9 cellular contexts compared by ENCODE assay signal in the genomic region with DNA sequence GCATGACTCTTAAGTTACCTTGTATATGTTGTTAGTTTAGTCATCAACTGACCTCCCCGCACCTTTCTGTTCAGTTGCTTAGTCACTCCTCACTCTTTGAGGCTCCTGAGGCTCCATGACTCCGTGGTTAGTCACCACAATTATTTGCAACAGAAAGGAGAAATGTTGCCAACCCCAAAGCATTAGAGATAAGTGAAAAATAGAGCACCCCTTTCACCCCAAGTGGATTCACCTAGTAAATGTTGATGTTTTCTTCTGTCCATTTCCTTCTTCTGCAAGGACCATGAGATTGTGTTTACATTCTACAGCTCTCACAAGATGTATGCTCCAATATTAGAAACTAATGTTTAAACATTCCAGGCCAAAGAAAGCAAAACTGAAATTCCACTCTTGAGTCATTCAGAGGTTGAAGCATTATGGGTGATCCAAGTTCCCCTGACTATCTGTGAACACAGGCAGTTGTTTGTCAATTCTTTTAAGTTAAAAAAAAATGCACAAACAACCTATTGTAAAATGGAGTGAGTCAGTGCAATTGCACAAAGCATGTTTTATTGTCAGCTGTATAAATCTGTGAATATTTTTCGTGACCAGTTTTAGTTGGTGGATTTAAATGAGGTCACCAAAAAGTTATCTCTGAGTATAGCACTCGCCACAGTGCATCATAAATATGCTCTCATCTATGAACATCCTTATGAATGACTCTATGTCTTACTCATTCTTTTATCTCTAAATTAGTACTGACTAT.
DNase-seq lines count a peak whose midpoint lies in the region; ATAC-seq and TF ChIP-seq lines count a peak whose summit lies in the region.
"Had no signal": no experiment of that assay in that cellular context is flagged by ENCODE, and none has a peak within 500 bp of the region (broad histone marks: within the 10 kb centered on the region; RNA-seq: fewer than 3 reads in every experiment).

No MANE protein-coding gene starts in this region.

- H3K14ac ChIP-seq in trophoblast cell (ENCODE audit: low read length), result no peak overlapping the region

- H3K27me3 ChIP-seq in trophoblast cell (ENCODE audit: insufficient read depth, low read length) (no peaks in the 10 kb centered on the region), ascending aorta (no peaks in the 10 kb centered on the region)
- H3K27me3 ChIP-seq: right lobe of liver had no signal

- H3K4me3 Mint-ChIP-seq in chondrocyte (ENCODE audit: unreplicated experiment), result no peak overlapping the region

- H3K23ac ChIP-seq in trophoblast cell (ENCODE audit: low read length), result no peak overlapping the region

- H3K9ac ChIP-seq in trophoblast cell (ENCODE audit: low read length), result no peak overlapping the region

- no peak overlapping the region for H4K12ac ChIP-seq in trophoblast cell (ENCODE audit: low read depth, low read length)

- no peak overlapping the region for H3K4ac ChIP-seq in trophoblast cell (ENCODE audit: low read depth, low read length)

- no peak overlapping the region for H2BK5ac ChIP-seq in trophoblast cell (ENCODE audit: low read depth, low read length, poor library complexity)

- no peaks in the 10 kb centered on the region for H3K4me1 ChIP-seq in trophoblast cell (ENCODE audit: control insufficient read depth in 1 of 2, insufficient read depth in 2 of 2, low read length in 2 of 2)
- peaks cover 0 to 4% of the 10 kb centered on the region in 2 donors for H3K4me1 ChIP-seq in ascending aorta
- H3K4me1 ChIP-seq: right lobe of liver had no signal

- peak overlapping the region; percentile 90 for H3K27ac Mint-ChIP-seq in chondrocyte (ENCODE audit: unreplicated experiment)

- H3K36me3 ChIP-seq in trophoblast cell (ENCODE audit: control insufficient read depth in 1 of 2, insufficient read depth in 2 of 2, low read length in 2 of 2) (no peaks in the 10 kb centered on the region), ascending aorta (no peaks in the 10 kb centered on the region)
- H3K36me3 ChIP-seq: right lobe of liver had no signal

- ATAC-seq in GM19351 (IDR thresholded peaks at IDR 0.05; ENCODE audit: unreplicated experiment) (peak; percentile 72), HG03460 (IDR thresholded peaks at IDR 0.05; ENCODE audit: unreplicated experiment) (peak; percentile 62)

- no peak overlapping the region for H2BK12ac ChIP-seq in trophoblast cell (ENCODE audit: low read length)

- H3K27me3 Mint-ChIP-seq in chondrocyte (ENCODE audit: low read depth), result no peaks in the 10 kb centered on the region

- no peak for TF ChIP-seq CTCF in chondrocyte (IDR thresholded peaks at IDR 0.05)
- TF ChIP-seq CTCF in ascending aorta (IDR thresholded peaks at IDR 0.05), result no peak

- H3K9me3 Mint-ChIP-seq in chondrocyte (ENCODE audit: low read depth), result no peaks in the 10 kb centered on the region

- no peak for DNase-seq in chondrocyte (ENCODE audit: low spot score)
- DNase-seq in trophoblast cell, result peak in 1 of 2 donors; percentile 10
- DNase-seq in ascending aorta (ENCODE audit: low spot score in 2 of 2), result no peak
- no peak for DNase-seq in stimulated activated CD4-positive, alpha-beta T cell treated with anti-CD3 and anti-CD28 coated beads, Interleukin-2, amount 100 ng/mL, for 24 hours
- no peak for DNase-seq in RPMI8226
- no peak for DNase-seq in ecto neural progenitor cell (ENCODE audit: low spot score)
- DNase-seq: right lobe of liver had no signal

- no peaks in the 10 kb centered on the region for H3K79me2 ChIP-seq in trophoblast cell (ENCODE audit: control insufficient read depth, insufficient read depth, low read length, poor library complexity)

- WGBS in trophoblast cell (ENCODE audit: extremely low coverage, insufficient coverage, insufficient read length), result no CpG with 5 or more reads among the region's 4 CpGs

- H4K91ac ChIP-seq in trophoblast cell (ENCODE audit: low read depth, low read length), result no peak overlapping the region

- peaks cover 51% of the 10 kb centered on the region for H3K4me1 Mint-ChIP-seq in chondrocyte (ENCODE audit: low read depth)

- intact Hi-C loops in ascending aorta (cut with DNase I), result loop anchor here (10.0 kb wide), 1 partner anchor 622 kb away; no protein-coding TSS in a partner anchor

- H2AK5ac ChIP-seq in trophoblast cell (ENCODE audit: low read length), result no peak overlapping the region

- peak overlapping the region; percentile 10 for H3K27ac ChIP-seq in trophoblast cell (ENCODE audit: low read depth, low read length)
- H3K27ac ChIP-seq in ascending aorta, result peak overlapping the region in 1 of 2 donors; percentile 1
- H3K27ac ChIP-seq: right lobe of liver had no signal

- no peaks in the 10 kb centered on the region for H3K36me3 Mint-ChIP-seq in chondrocyte (ENCODE audit: low read depth)

- H3K79me1 ChIP-seq in trophoblast cell (ENCODE audit: low read length), result no peaks in the 10 kb centered on the region

- H3K4me2 ChIP-seq in trophoblast cell (ENCODE audit: low read length), result no peak overlapping the region

- no peak overlapping the region for H2BK120ac ChIP-seq in trophoblast cell (ENCODE audit: insufficient read depth, low read length, poor library complexity)

- no peak overlapping the region for H4K8ac ChIP-seq in trophoblast cell (ENCODE audit: low read depth, low read length)

- no peak overlapping the region for H3K18ac ChIP-seq in trophoblast cell (ENCODE audit: low read length)

- H3K4me3 ChIP-seq in trophoblast cell (ENCODE audit: low read depth, low read length), result no peak overlapping the region
- H3K4me3 ChIP-seq in ascending aorta, result no peak overlapping the region
- H3K4me3 ChIP-seq: right lobe of liver had no signal

- no peak overlapping the region for H2AFZ ChIP-seq in trophoblast cell (ENCODE audit: insufficient read depth, low read length, poor library complexity)

- H3K9me3 ChIP-seq in trophoblast cell (ENCODE audit: insufficient read depth, low read depth, low read length) (no peaks in the 10 kb centered on the region), ascending aorta (no peaks in the 10 kb centered on the region)
- H3K9me3 ChIP-seq: right lobe of liver had no signal
